8 cellular contexts compared by ENCODE assay signal in genomic region chr7:73324081-73324845, GRCh38. TPM values are rescaled to one million over a fixed set of nuclear protein-coding genes. Genes with fewer than 3 reads are reported as not detected.
A peak's percentile ranks its signal among the peaks of the same experiment; 100 is the strongest.
DNase-seq lines count a peak whose midpoint lies in the region; TF ChIP-seq lines count a peak whose summit lies in the region.
"Not testable (repeated sequence)": the region's sequence is repeated elsewhere in the genome, so short reads cannot be mapped to it uniquely, and the experiment has no call there.

No MANE protein-coding gene starts in this region.

- H3K9me3 ChIP-seq in skeletal muscle satellite cell (replicated peaks; ENCODE audit: low read length) = not testable (repeated sequence)

- TF ChIP-seq EP300 in Ishikawa (IDR thresholded peaks at IDR 0.05; ENCODE audit: borderline replicate concordance) = not testable (repeated sequence)

- peak; percentile 58 for TF ChIP-seq RAD21 in Ishikawa (IDR thresholded peaks at IDR 0.05; ENCODE audit: low read depth)

- H3K4me1 ChIP-seq in skeletal muscle satellite cell (ENCODE audit: control insufficient read depth, insufficient read depth, low read length) = not testable (repeated sequence)

- peaks cover 15% of the 10 kb centered on the region for H3K27me3 ChIP-seq in skeletal muscle satellite cell (ENCODE audit: control insufficient read depth, insufficient read depth, low read length)

- peak; percentile 86 for TF ChIP-seq CTCF in 22Rv1 (IDR thresholded peaks at IDR 0.05)
- peak; percentile 74 for TF ChIP-seq CTCF in GM12874 (IDR thresholded peaks at IDR 0.05; ENCODE audit: insufficient read depth, low read depth, low read length)

- H3K4me2 ChIP-seq in skeletal muscle satellite cell (ENCODE audit: low read length) = peak overlapping the region; percentile 65

- not testable (repeated sequence) for H3K27ac ChIP-seq in 22Rv1

- H3K4me3 ChIP-seq in skeletal muscle satellite cell (ENCODE audit: low read length) = peak overlapping the region; percentile 56

- DNase-seq in NOMO-1 treated with DMSO at 0.1 percent for 48 hours (lab: John Stamatoyannopoulos, UW; ENCODE audit: unreplicated experiment) (peak; percentile 89), cerebellum (ENCODE audit: low spot score) (peak; percentile 79), inferior parietal cortex (ENCODE audit: extremely low spot score) (peak; percentile 55)
- peak; percentile 53 to 61 for DNase-seq in activated CD4-positive, alpha-beta T cell treated with anti-CD3 and anti-CD28 coated beads, Interleukin-2, amount 50 U/mL, for 48 hours

- H3K36me3 ChIP-seq in skeletal muscle satellite cell (ENCODE audit: insufficient read depth, low read length) = not testable (repeated sequence)

- H3K9ac ChIP-seq in skeletal muscle satellite cell (ENCODE audit: low read depth, low read length) = not testable (repeated sequence)

TF ChIP-seq in Ishikawa, 13 proteins besides CTCF, POLR2A, EP300 and RAD21:
- TF ChIP-seq USF1 (IDR thresholded peaks at IDR 0.05) = peak; percentile 76

RNA-seq across cellular contexts. Expression of gene TRIM50, which starts 3.6 kb away (rescaled TPM):
- not detected for total RNA-seq in cerebellum
- not detected in 2 replicates for total RNA-seq in skeletal muscle satellite cell (2012; rRNA removed)

RNA-seq across cellular contexts. Expression of gene FKBP6, which starts 3.7 kb away (rescaled TPM):
- total RNA-seq in cerebellum = not detected
- total RNA-seq in skeletal muscle satellite cell (2012; rRNA removed) = not detected in 2 replicates

RNA-seq across cellular contexts. Expression of gene NSUN5, which starts 15.6 kb away (rescaled TPM):
- total RNA-seq in cerebellum = 12.3 TPM
- total RNA-seq in skeletal muscle satellite cell (2012; rRNA removed) = 22.3 and 24.9 TPM in 2 replicates
